In the genomic region with DNA sequence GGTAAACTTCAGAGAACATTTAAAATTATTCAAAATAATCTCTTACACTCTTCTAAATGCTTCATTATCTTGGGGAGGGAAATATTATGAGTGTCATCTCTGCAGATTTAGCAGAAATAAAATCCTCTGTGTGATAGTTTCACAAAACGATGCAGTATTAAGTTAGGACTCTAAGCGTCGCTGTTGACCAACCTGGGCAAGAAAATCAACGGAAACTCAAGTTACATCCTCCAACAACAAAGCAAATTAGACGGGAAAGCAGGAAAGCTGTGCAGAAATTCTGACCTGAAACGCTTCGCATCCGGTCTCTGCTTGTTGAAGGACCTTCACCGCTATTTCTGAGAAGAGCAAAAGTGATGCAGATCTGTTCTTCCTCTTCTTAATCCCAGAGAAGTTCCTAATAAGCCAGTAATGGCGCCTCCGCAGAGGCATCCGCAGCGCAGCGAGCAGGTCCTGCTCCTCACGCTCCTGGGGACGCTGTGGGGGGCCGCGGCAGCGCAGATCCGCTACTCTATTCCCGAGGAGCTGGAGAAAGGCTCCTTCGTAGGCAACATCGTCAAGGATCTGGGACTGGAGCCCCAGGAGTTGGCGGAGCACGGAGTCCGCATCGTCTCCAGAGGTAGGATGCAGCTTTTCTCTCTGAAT, we compare ENCODE assay signal across 2 cellular contexts.
TF ChIP-seq lines count a peak whose summit lies in the region.

Gene PCDHGA6, plus strand, starts transcription at position 219 of the 645 bp plus-strand sequence. Its CDS starts 193 bp downstream, at position 412.

TF ChIP-seq in GM23338, 12 proteins besides CTCF, POLR2A, EP300 and RAD21:
- TF ChIP-seq ZNF462 (CRISPR knock-in tag; IDR thresholded peaks at IDR 0.05) (no peak), EZH2phosphoT487 (IDR thresholded peaks at IDR 0.05; ENCODE audit: unreplicated experiment) (no peak), POLR2AphosphoS5 (IDR thresholded peaks at IDR 0.05; ENCODE audit: low read depth) (no peak)

TF ChIP-seq in GM12878, 131 proteins besides CTCF, POLR2A, EP300 and RAD21 (continued from another document):
- no peak for TF ChIP-seq PRDM15 (CRISPR knock-in tag; IDR thresholded peaks at IDR 0.05)
